ENCODE assay signal across 28 cellular contexts in genomic region chr12:12587878-12588277, GRCh38.
"Had no signal": no experiment of that assay in that cellular context is flagged by ENCODE, and none has a peak within 500 bp of the region (broad histone marks: within the 10 kb centered on the region; RNA-seq: fewer than 3 reads in every experiment).

No MANE protein-coding gene starts in this region.

- H3K9me3 Mint-ChIP-seq: activated CD8-positive, alpha-beta T cell treated with anti-CD3 and anti-CD28 coated beads for 36 hours; activated naive CD4-positive, alpha-beta T cell treated with anti-CD3 and anti-CD28 coated beads, Interleukin-2, amount 50 U/mL, for 24 hours; activated T-cell treated with anti-CD3 and anti-CD28 coated beads, Interleukin-2, amount 50 U/mL, for 24 hours had no signal

- H3K4me2 ChIP-seq: KMS-11 had no signal

- H3K27ac Mint-ChIP-seq: activated CD4-positive, alpha-beta T cell treated with anti-CD3 and anti-CD28 coated beads, Interleukin-2, amount 10 ng/mL, durations not matched to agents 24 days and 14 days; activated CD8-positive, alpha-beta T cell treated with anti-CD3 and anti-CD28 coated beads for 36 hours; activated naive CD4-positive, alpha-beta T cell treated with anti-CD3 and anti-CD28 coated beads, Interleukin-2, amount 50 U/mL, for 24 hours; activated naive CD8-positive, alpha-beta T cell treated with anti-CD3 and anti-CD28 coated beads, Interleukin-2, amount 10 ng/mL, durations not matched to agents 7 days and 5 days; activated T-cell treated with anti-CD3 and anti-CD28 coated beads, Interleukin-2, amount 50 U/mL, for 24 hours; activated T-helper 2 cell treated with anti-CD3 and anti-CD28 coated beads, Interferon-gamma antibody, Interleukin-2, Interleukin-4, amounts not matched to agents 10 μg/mL and 5 μg/mL and 100 μg/mL, durations not matched to agents 14 hours and 24 hours and 36 hours had no signal

- H3K9me3 ChIP-seq: body of pancreas had no signal

- DNase-seq: activated CD4-positive, alpha-beta T cell treated with anti-CD3 and anti-CD28 coated beads for 1 hour; activated CD4-positive, alpha-beta T cell treated with anti-CD3 and anti-CD28 coated beads, Interleukin-2, amount 10 ng/mL, durations not matched to agents 24 days and 14 days; activated CD4-positive, alpha-beta T cell treated with anti-CD3 and anti-CD28 coated beads, Interleukin-2, amount 50 U/mL, for 4 hours; activated CD4-positive, CD25-positive, alpha-beta regulatory T cell; activated CD8-positive, alpha-beta T cell treated with anti-CD3 and anti-CD28 coated beads for 36 hours; activated gamma-delta T cell; activated naive CD4-positive, alpha-beta T cell treated with Interleukin-2 at 50 U/mL for 16 hours; activated naive CD8-positive, alpha-beta T cell treated with anti-CD3 and anti-CD28 coated beads, Interleukin-2, amount 10 ng/mL, durations not matched to agents 7 days and 5 days; activated T-cell treated with anti-CD3 and anti-CD28 coated beads, Interleukin-2, amount 50 U/mL, for 24 hours; body of pancreas; caudate nucleus; NCI-H1105 treated with DMSO at 0.1 percent for 48 hours; NCI-H1436; NCI-H1694; NCI-H1930; NCI-H2081 treated with DMSO at 0.1 percent for 48 hours; NCI-H226; NCI-H446 treated with DMSO at 0.1 percent for 48 hours; NCI-H524 treated with DMSO at 0.1 percent for 48 hours; Right ventricle myocardium superior; SW 1271; T-helper 1 cell; T-helper 2 cell; T-helper 9 cell; WERI-Rb-1 had no signal

- H3K27ac ChIP-seq: KMS-11, WERI-Rb-1 had no signal

- H3K9ac ChIP-seq: KMS-11 had no signal

- H3K36me3 ChIP-seq: WERI-Rb-1 had no signal

- H3K36me3 Mint-ChIP-seq: activated naive CD4-positive, alpha-beta T cell treated with anti-CD3 and anti-CD28 coated beads, Interleukin-2, amount 50 U/mL, for 24 hours had no signal

- H3K4me3 ChIP-seq: body of pancreas had no signal

- H3K27me3 Mint-ChIP-seq: activated naive CD4-positive, alpha-beta T cell treated with anti-CD3 and anti-CD28 coated beads, Interleukin-2, amount 50 U/mL, for 24 hours; activated T-cell treated with anti-CD3 and anti-CD28 coated beads, Interleukin-2, amount 50 U/mL, for 24 hours had no signal

- H3K4me3 Mint-ChIP-seq: activated CD4-positive, alpha-beta T cell treated with anti-CD3 and anti-CD28 coated beads, Interleukin-2, amount 10 ng/mL, durations not matched to agents 24 days and 14 days; activated CD8-positive, alpha-beta T cell treated with anti-CD3 and anti-CD28 coated beads for 36 hours; activated naive CD4-positive, alpha-beta T cell treated with anti-CD3 and anti-CD28 coated beads, Interleukin-2, amount 50 U/mL, for 24 hours; activated naive CD8-positive, alpha-beta T cell treated with anti-CD3 and anti-CD28 coated beads, Interleukin-2, amount 10 ng/mL, durations not matched to agents 7 days and 5 days; activated T-cell treated with anti-CD3 and anti-CD28 coated beads, Interleukin-2, amount 50 U/mL, for 24 hours had no signal

- H3K27me3 ChIP-seq: body of pancreas had no signal
